8 cellular contexts compared by ENCODE assay signal in the genomic region with DNA sequence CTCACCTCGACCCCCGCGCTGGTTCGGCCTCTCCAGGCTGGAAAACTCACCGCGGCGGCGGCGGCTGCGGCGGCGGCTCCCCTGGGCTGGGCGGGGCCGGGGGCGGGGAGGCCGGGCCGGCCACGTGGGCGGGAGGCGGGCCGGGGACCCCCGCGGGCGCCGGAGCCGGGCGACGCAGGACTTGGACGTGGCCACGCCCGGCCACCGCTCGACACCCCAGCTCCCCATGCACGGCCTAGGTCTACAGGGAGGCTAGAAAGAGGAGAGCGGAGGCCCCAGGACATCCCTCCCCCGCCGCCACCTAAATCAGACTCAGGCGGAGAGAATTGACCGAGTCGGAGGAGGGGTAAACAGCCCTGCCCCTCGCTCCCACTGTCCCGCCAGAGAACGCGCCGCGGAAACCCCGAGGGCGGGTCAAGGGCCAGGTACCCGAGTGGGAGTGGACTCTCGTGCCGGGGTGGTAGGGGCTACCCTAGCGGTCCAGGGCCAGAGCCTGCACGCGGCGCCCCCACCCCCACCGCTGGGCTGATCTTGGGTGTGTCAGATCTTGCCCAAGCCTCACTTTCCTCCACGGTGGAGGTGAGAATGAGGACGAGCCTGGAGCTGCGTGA. TPM values are rescaled to one million over a fixed set of nuclear protein-coding genes. Genes with fewer than 3 reads are reported as not detected.
A peak's percentile ranks its signal among the peaks of the same experiment; 100 is the strongest.
DNase-seq lines count a peak whose midpoint lies in the region; ATAC-seq and TF ChIP-seq lines count a peak whose summit lies in the region.

No MANE protein-coding gene starts in this region.

- in situ Hi-C loops in SK-MEL-5 (cut with HindIII; ENCODE audit: low pct_unique_long_range_greater_than_20kb, low sequenced_read_pairs), result loop anchor here (25.0 kb wide), 1 partner anchor 92 kb away; no protein-coding TSS in a partner anchor

- peak overlapping the region; percentile 75 to 95 (median 88) for H3K4me3 ChIP-seq in esophagus squamous epithelium
- H3K4me3 ChIP-seq in naive thymus-derived CD4-positive, alpha-beta T cell (ENCODE audit: low read length), result no peak overlapping the region

- H3K9me3 Mint-ChIP-seq in naive thymus-derived CD4-positive, alpha-beta T cell, result peaks cover 0 to 2% (median 0%) of the 10 kb centered on the region in 11 donors

- H3K36me3 ChIP-seq in esophagus squamous epithelium, result peaks cover 0 to 10% (median 0%) of the 10 kb centered on the region in 3 donors
- H3K36me3 ChIP-seq in naive thymus-derived CD4-positive, alpha-beta T cell (ENCODE audit: control insufficient read depth in 2 of 3, insufficient read depth in 3 of 3, low read length in 3 of 3), result no peaks in the 10 kb centered on the region

- peaks cover 22 to 72% (median 22%) of the 10 kb centered on the region in 3 donors for H3K4me1 ChIP-seq in esophagus squamous epithelium
- peaks cover 0 to 4% of the 10 kb centered on the region in 2 donors for H3K4me1 ChIP-seq in naive thymus-derived CD4-positive, alpha-beta T cell (ENCODE audit: control insufficient read depth in 2 of 2, insufficient read depth in 2 of 2, low read length in 2 of 2)

- H3K4me3 Mint-ChIP-seq in naive thymus-derived CD4-positive, alpha-beta T cell, result peak overlapping the region in 8 of 10 donors; percentile 43 to 80 (median 71)

- WGBS in esophagus squamous epithelium, 2 donors, result no CpG with 5 or more reads among the region's 59 CpGs

- TF ChIP-seq POLR2A in esophagus squamous epithelium (IDR thresholded peaks at IDR 0.05), result no peak

- intact Hi-C loops in esophagus squamous epithelium (cut with DNase I), result no loop called here
- intact Hi-C loops in naive thymus-derived CD4-positive, alpha-beta T cell (cut with micrococcal nuclease), result loop anchor here in 1 of 2 donors (10.0 kb wide), 1 partner anchor 845 kb away; no protein-coding TSS in a partner anchor

- no peak overlapping the region for H3K27ac Mint-ChIP-seq in naive thymus-derived CD4-positive, alpha-beta T cell

- TF ChIP-seq CTCF in esophagus squamous epithelium (IDR thresholded peaks at IDR 0.05), result no peak

- peaks cover 0 to 10% (median 8%) of the 10 kb centered on the region in 7 donors for H3K4me1 Mint-ChIP-seq in naive thymus-derived CD4-positive, alpha-beta T cell

- peak overlapping the region; percentile 84 to 93 (median 91) for H3K27ac ChIP-seq in esophagus squamous epithelium
- H3K27ac ChIP-seq in naive thymus-derived CD4-positive, alpha-beta T cell (ENCODE audit: low read depth, low read length), result no peak overlapping the region

- POLR2A ChIA-PET in naive thymus-derived CD4-positive, alpha-beta T cell (lab: Charles Lee), result no interaction called here

- H3K27me3 ChIP-seq in esophagus squamous epithelium, result peaks cover 0 to 3% (median 0%) of the 10 kb centered on the region in 4 donors
- peaks cover 9 to 14% of the 10 kb centered on the region in 2 donors for H3K27me3 ChIP-seq in naive thymus-derived CD4-positive, alpha-beta T cell (ENCODE audit: control insufficient read depth in 2 of 2, insufficient read depth in 2 of 2, low read length in 2 of 2)

- no peaks in the 10 kb centered on the region for H3K9me3 ChIP-seq in esophagus squamous epithelium
- no peaks in the 10 kb centered on the region for H3K9me3 ChIP-seq in naive thymus-derived CD4-positive, alpha-beta T cell (ENCODE audit: control insufficient read depth in 2 of 3, low read length in 3 of 3)

- H3K27me3 Mint-ChIP-seq in naive thymus-derived CD4-positive, alpha-beta T cell, result peaks cover 49 to 64% (median 52%) of the 10 kb centered on the region in 5 donors

- peaks cover 0 to 4% (median 0%) of the 10 kb centered on the region in 5 donors for H3K36me3 Mint-ChIP-seq in naive thymus-derived CD4-positive, alpha-beta T cell

- peak; percentile 9 for ATAC-seq in GM18909 (IDR thresholded peaks at IDR 0.05; ENCODE audit: poor library complexity, unreplicated experiment)
- ATAC-seq in naive thymus-derived CD4-positive, alpha-beta T cell, result peak; percentile 26
- no peak for ATAC-seq in GM21825 (IDR thresholded peaks at IDR 0.05; ENCODE audit: unreplicated experiment)
- no peak for ATAC-seq in GM21360 (IDR thresholded peaks at IDR 0.05; ENCODE audit: unreplicated experiment)
- ATAC-seq in HG02798 (IDR thresholded peaks at IDR 0.05; ENCODE audit: poor library complexity, unreplicated experiment), result no peak

- CTCF ChIA-PET in naive thymus-derived CD4-positive, alpha-beta T cell (lab: Charles Lee), result no interaction called here

- DNase-seq in AG08395 (ENCODE audit: low spot score) (peak; percentile 49), SK-MEL-5 (ENCODE audit: low read depth, low spot score) (peak; percentile 57), esophagus squamous epithelium (lab: John Stamatoyannopoulos, UW) (no peak)
- DNase-seq in naive thymus-derived CD4-positive, alpha-beta T cell, result no peak

RNA-seq across cellular contexts. Expression of a gene that starts 18.9 kb away (rescaled TPM):
- 0.42 and 0.69 TPM in 2 replicates for total RNA-seq in SK-MEL-5 (2014; rRNA removed; shearing (Covaris generic))
- polyA plus RNA-seq in SK-MEL-5 (2015; cell fraction: cytosol; rRNA removed), result 0.93 and 1.5 TPM in 2 replicates
- polyA plus RNA-seq in SK-MEL-5 (2015; cell fraction: nucleus; rRNA removed), result 0.42 and 1.5 TPM in 2 replicates
- total RNA-seq in esophagus squamous epithelium, result under 1 TPM in 1 of 4 donors, not detected in 3; 0.09 TPM
- not detected for total RNA-seq in naive thymus-derived CD4-positive, alpha-beta T cell
- not detected for polyA plus RNA-seq in naive thymus-derived CD4-positive, alpha-beta T cell

Comparison
In these comparisons a context has a peak if more than half of its experiments do, and no peak if none do; other contexts are left out.
1. DNase-seq: peak in AG08395 (single experiment) and SK-MEL-5 (single experiment); none in esophagus squamous epithelium (single experiment) and naive thymus-derived CD4-positive, alpha-beta T cell (0 of 9).
2. ATAC-seq: peak in GM18909 (single experiment) and naive thymus-derived CD4-positive, alpha-beta T cell (single experiment); none in GM21825 (single experiment), GM21360 (single experiment) and HG02798 (single experiment).